Comparison of ENCODE assay signal across 21 cellular contexts in the genomic region with DNA sequence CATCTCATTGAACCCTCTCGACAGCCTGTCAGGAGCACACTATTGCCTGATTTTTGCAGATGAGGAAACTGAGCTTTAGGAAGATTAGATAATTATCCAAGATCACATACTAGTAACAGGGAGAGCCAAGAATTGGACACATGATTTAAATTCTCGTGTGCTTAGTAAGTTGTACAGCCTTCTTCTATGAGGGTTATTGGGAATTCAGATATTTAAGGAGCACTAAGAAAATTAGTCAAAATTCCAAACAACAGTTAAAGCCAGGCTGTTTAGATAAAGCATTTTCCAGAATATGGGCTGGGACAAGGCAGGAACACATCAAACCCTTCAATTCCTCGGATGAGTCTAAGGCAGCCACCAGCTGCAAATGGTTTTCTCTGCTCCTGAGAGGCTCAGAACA.
DNase-seq lines count a peak whose midpoint lies in the region; ATAC-seq and TF ChIP-seq lines count a peak whose summit lies in the region.
"Had no signal": no experiment of that assay in that cellular context is flagged by ENCODE, and none has a peak within 500 bp of the region (broad histone marks: within the 10 kb centered on the region; RNA-seq: fewer than 3 reads in every experiment).

No MANE protein-coding gene starts in this region.

- no peak overlapping the region for H3K9ac ChIP-seq in SK-N-MC (ENCODE audit: insufficient read length)
- H3K9ac ChIP-seq: SK-N-SH had no signal

- no peak for TF ChIP-seq POLR2A in gastrocnemius medialis (IDR thresholded peaks at IDR 0.05)

- TF ChIP-seq CTCF in fibroblast of the aortic adventitia (IDR thresholded peaks at IDR 0.05; ENCODE audit: insufficient read depth, low read length) (no peak), gastrocnemius medialis (IDR thresholded peaks at IDR 0.05 in 4 of 5, conservative IDR thresholded peaks at IDR 0.05 in 1 of 5) (no peak)

- H3K27ac ChIP-seq in SK-N-MC (peak overlapping the region; percentile 85; the same call in 1 of the 2 replicates), gastrocnemius medialis (peak overlapping the region; percentile 94 to 99 (median 98))
- H3K27ac ChIP-seq: C4-2B had no signal

- H3K4me1 ChIP-seq in gastrocnemius medialis = peaks cover 43 to 46% of the 10 kb centered on the region in 2 donors
- H3K4me1 ChIP-seq: Caco-2 had no signal

- intact Hi-C loops in gastrocnemius medialis (cut with DNase I; ENCODE audit: low total_unique reads) = loop anchor here (5.0 kb wide), 2 partner anchors 395 to 955 kb away; no protein-coding TSS in a partner anchor

- H3K36me3 ChIP-seq in SK-N-MC (ENCODE audit: insufficient read depth, low read length) (no peaks in the 10 kb centered on the region), gastrocnemius medialis (no peaks in the 10 kb centered on the region)

- DNase-seq in EH (ENCODE audit: low read depth) (peak; percentile 76), SK-N-MC (ENCODE audit: low read depth, low spot score) (no peak), fibroblast of the aortic adventitia (ENCODE audit: low read depth) (peak; percentile 55), gastrocnemius medialis (no peak), nucleus accumbens (lab: John Stamatoyannopoulos, UW) (no peak), NCI-H2196 (lab: John Stamatoyannopoulos, UW; ENCODE audit: unreplicated experiment) (no peak), NCI-H748 (lab: John Stamatoyannopoulos, UW; ENCODE audit: unreplicated experiment) (no peak), G401 (ENCODE audit: low spot score) (no peak)
- DNase-seq: Caco-2; CD8-positive, alpha-beta T cell; DMS79; KG1; MM.1S; NCI-H2029; NCI-H2227 treated with DMSO at 0.1 percent for 48 hours; NCI-H748 treated with DMSO at 0.1 percent for 48 hours; SIG-M5; SK-N-SH; SW 1271 had no signal

- no peaks in the 10 kb centered on the region for H3K9me3 ChIP-seq in SK-N-MC (ENCODE audit: low read depth, low read length)
- no peaks in the 10 kb centered on the region for H3K9me3 ChIP-seq in gastrocnemius medialis
- H3K9me3 ChIP-seq: Caco-2, SK-N-SH had no signal

- in situ Hi-C loops in gastrocnemius medialis (cut with MboI; ENCODE audit: low sequenced_read_pairs in 4 of 4) (no loop called here), G401 (cut with HindIII; ENCODE audit: low sequenced_read_pairs) (no loop called here)

- ATAC-seq in gastrocnemius medialis = no peak
- ATAC-seq: CD8-positive, alpha-beta T cell; HCT116 had no signal

- H3K4me3 ChIP-seq in SK-N-MC (no peak overlapping the region), fibroblast of the aortic adventitia (ENCODE audit: low read depth, low read length) (no peak overlapping the region), gastrocnemius medialis (no peak overlapping the region)

- no peaks in the 10 kb centered on the region for H3K27me3 ChIP-seq in gastrocnemius medialis

Comparison
In these comparisons a context has a peak if more than half of its experiments do, and no peak if none do; other contexts are left out.
1. DNase-seq: peak in EH (single experiment) and fibroblast of the aortic adventitia (single experiment); none in SK-N-MC (single experiment), gastrocnemius medialis (0 of 2), nucleus accumbens (0 of 56), NCI-H2196 (single experiment), NCI-H748 (single experiment) and G401 (single experiment).